ENCODE assay signal across 8 cellular contexts in the genomic region with DNA sequence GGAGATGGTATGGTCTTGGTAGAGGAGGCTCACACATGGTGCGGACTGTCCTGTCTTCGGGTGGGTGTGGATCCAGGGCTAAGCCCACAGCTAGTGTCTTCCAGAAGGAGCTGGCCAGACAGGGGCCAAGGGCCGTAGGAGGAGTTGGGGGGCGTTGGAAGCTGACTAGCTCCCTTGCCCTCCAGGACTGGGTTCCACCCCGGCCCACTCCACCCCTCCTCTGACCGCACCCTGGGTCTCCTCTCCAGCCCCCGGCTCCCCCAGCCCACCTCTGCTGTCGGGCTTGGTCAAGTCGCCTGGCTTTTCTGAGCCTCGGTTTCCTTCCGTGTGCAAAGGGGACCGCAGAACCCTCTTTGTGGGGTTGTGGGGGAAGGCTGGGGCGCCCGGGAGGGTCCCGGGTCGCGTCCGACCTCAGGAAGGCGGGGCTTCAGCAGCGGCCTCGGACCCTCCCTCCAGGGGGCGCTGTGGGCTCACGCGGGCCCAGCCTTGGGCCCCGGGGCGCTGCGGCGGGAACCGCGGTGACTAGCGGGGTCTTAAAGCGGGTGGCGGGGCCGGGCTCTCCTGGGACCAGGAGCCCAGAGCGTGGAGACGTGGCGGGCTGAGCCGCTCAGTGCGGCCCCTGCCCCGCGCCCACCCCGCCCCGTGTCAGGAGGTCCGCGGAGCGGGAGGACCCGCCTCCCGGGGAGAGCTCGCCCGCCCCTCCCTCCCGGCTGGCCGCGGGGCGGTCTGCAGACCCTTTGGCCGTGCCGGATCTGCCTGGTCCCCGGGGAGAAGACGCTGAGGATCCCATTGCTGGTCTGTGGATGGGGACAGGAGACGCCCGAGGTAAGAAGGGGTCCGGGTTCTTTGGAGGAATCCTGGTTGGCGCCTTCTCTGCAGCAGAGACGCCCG. TPM values are rescaled to one million over a fixed set of nuclear protein-coding genes. Genes with fewer than 3 reads are reported as not detected.
DNase-seq lines count a peak whose midpoint lies in the region; ATAC-seq and TF ChIP-seq lines count a peak whose summit lies in the region.

No MANE protein-coding gene starts in this region.

- TF ChIP-seq CTCF in OCI-LY1 (IDR thresholded peaks at IDR 0.05; ENCODE audit: low read length) = peak; percentile 83

- H2AFZ ChIP-seq in OCI-LY1 (ENCODE audit: low read length) = no peak overlapping the region

- H3K27ac Mint-ChIP-seq in activated T-helper 2 cell treated with anti-CD3 and anti-CD28 coated beads, Interferon-gamma antibody, Interleukin-2, Interleukin-4, amounts not matched to agents 10 μg/mL and 5 μg/mL and 100 μg/mL, durations not matched to agents 14 hours and 24 hours and 36 hours = no peak overlapping the region

- no peaks in the 10 kb centered on the region for H3K9me2 ChIP-seq in OCI-LY1 (ENCODE audit: low read depth, low read length)

- H3K9me3 Mint-ChIP-seq in activated T-helper 2 cell treated with anti-CD3 and anti-CD28 coated beads, Interferon-gamma antibody, Interleukin-2, Interleukin-4, amounts not matched to agents 10 μg/mL and 5 μg/mL and 100 μg/mL, durations not matched to agents 14 hours and 24 hours and 36 hours = peaks cover under 1% of the 10 kb centered on the region

- H4K20me1 ChIP-seq in OCI-LY1 (ENCODE audit: insufficient read depth, low read length) = no peaks in the 10 kb centered on the region

- in situ Hi-C loops in G401 (cut with HindIII; ENCODE audit: low sequenced_read_pairs) = no loop called here

- H3K79me2 ChIP-seq in OCI-LY1 (ENCODE audit: insufficient read depth, low read length) = no peaks in the 10 kb centered on the region

- no peaks in the 10 kb centered on the region for H3K9me3 ChIP-seq in OCI-LY1 (ENCODE audit: low read length)

- intact Hi-C loops in activated T-helper 2 cell treated with anti-CD3 and anti-CD28 coated beads, Interferon-gamma antibody, Interleukin-2, Interleukin-4, amounts not matched to agents 10 μg/mL and 5 μg/mL and 100 μg/mL, durations not matched to agents 14 hours and 24 hours and 36 hours (cut with micrococcal nuclease) = loop anchor here (2.0 kb wide), 1 partner anchor 17 kb away; a partner anchor contains a TSS
- intact Hi-C loops in Right ventricle myocardium superior (cut with DNase I) = no loop called here

- H3K4me1 ChIP-seq in OCI-LY1 (ENCODE audit: insufficient read depth, low read length, severe bottlenecking) = peaks cover 40% of the 10 kb centered on the region

- H3K4me3 Mint-ChIP-seq in activated T-helper 2 cell treated with anti-CD3 and anti-CD28 coated beads, Interferon-gamma antibody, Interleukin-2, Interleukin-4, amounts not matched to agents 10 μg/mL and 5 μg/mL and 100 μg/mL, durations not matched to agents 14 hours and 24 hours and 36 hours (ENCODE audit: low read depth) = peak overlapping the region; percentile 34

- H3K4me3 ChIP-seq in OCI-LY1 (ENCODE audit: low read depth, low read length, poor library complexity, severe bottlenecking) (peak overlapping the region; percentile 55), skeletal muscle cell (ENCODE audit: low read depth, low read length) (peak overlapping the region; percentile 5)

- peak overlapping the region; percentile 71 for H3K4me2 ChIP-seq in OCI-LY1 (ENCODE audit: low read length)

- peak overlapping the region; percentile 45 for H3K9ac ChIP-seq in OCI-LY1 (ENCODE audit: low read length)

- no peaks in the 10 kb centered on the region for H3K36me3 Mint-ChIP-seq in activated T-helper 2 cell treated with anti-CD3 and anti-CD28 coated beads, Interferon-gamma antibody, Interleukin-2, Interleukin-4, amounts not matched to agents 10 μg/mL and 5 μg/mL and 100 μg/mL, durations not matched to agents 14 hours and 24 hours and 36 hours (ENCODE audit: low read depth)

- H3K27me3 Mint-ChIP-seq in activated T-helper 2 cell treated with anti-CD3 and anti-CD28 coated beads, Interferon-gamma antibody, Interleukin-2, Interleukin-4, amounts not matched to agents 10 μg/mL and 5 μg/mL and 100 μg/mL, durations not matched to agents 14 hours and 24 hours and 36 hours (ENCODE audit: low read depth) = peaks cover 24% of the 10 kb centered on the region

- peaks cover 2% of the 10 kb centered on the region for H3K4me1 Mint-ChIP-seq in activated T-helper 2 cell treated with anti-CD3 and anti-CD28 coated beads, Interferon-gamma antibody, Interleukin-2, Interleukin-4, amounts not matched to agents 10 μg/mL and 5 μg/mL and 100 μg/mL, durations not matched to agents 14 hours and 24 hours and 36 hours (ENCODE audit: low read depth)

- DNase-seq in NCI-H2196 (lab: John Stamatoyannopoulos, UW; ENCODE audit: unreplicated experiment) (peak; percentile 84), NCI-H2196 treated with DMSO at 0.1 percent for 48 hours (lab: John Stamatoyannopoulos, UW; ENCODE audit: unreplicated experiment) (no peak), Right ventricle myocardium superior (peak; percentile 67), skeletal muscle cell (ENCODE audit: low read depth) (no peak), G401 (ENCODE audit: low spot score) (no peak)
- peak; percentile 57 for DNase-seq in activated T-helper 2 cell treated with anti-CD3 and anti-CD28 coated beads, Interferon-gamma antibody, Interleukin-2, Interleukin-4, amounts not matched to agents 10 μg/mL and 5 μg/mL and 100 μg/mL, durations not matched to agents 14 hours and 24 hours and 36 hours (ENCODE audit: low spot score)

- ATAC-seq in Right ventricle myocardium superior (ENCODE audit: poor library complexity) = peak; percentile 88
- no peak for ATAC-seq in GM21737 (IDR thresholded peaks at IDR 0.05; ENCODE audit: unreplicated experiment)

- no peaks in the 10 kb centered on the region for H3K36me3 ChIP-seq in OCI-LY1 (ENCODE audit: insufficient read depth, low read length)

- no peaks in the 10 kb centered on the region for H3K27me3 ChIP-seq in OCI-LY1 (ENCODE audit: insufficient read depth, low read length)

- no peaks in the 10 kb centered on the region for H3F3A ChIP-seq in OCI-LY1 (ENCODE audit: insufficient read depth, low read length)

- no peak overlapping the region for H3K27ac ChIP-seq in OCI-LY1 (ENCODE audit: low read depth, low read length, poor library complexity, severe bottlenecking)

RNA-seq across cellular contexts. Expression of a gene that starts 5.4 kb away (rescaled TPM):
- total RNA-seq in activated T-helper 2 cell treated with anti-CD3 and anti-CD28 coated beads, Interferon-gamma antibody, Interleukin-2, Interleukin-4, amounts not matched to agents 10 μg/mL and 5 μg/mL and 100 μg/mL, durations not matched to agents 14 hours and 24 hours and 36 hours = not detected in 2 replicates
- not detected for total RNA-seq in Right ventricle myocardium superior
- total RNA-seq in G401 (2014; rRNA removed; shearing (Covaris generic)) = not detected in 2 replicates

RNA-seq across cellular contexts. Expression of a gene that starts 17.8 kb away (rescaled TPM):
- total RNA-seq in activated T-helper 2 cell treated with anti-CD3 and anti-CD28 coated beads, Interferon-gamma antibody, Interleukin-2, Interleukin-4, amounts not matched to agents 10 μg/mL and 5 μg/mL and 100 μg/mL, durations not matched to agents 14 hours and 24 hours and 36 hours = 0.21 and 0.25 TPM in 2 replicates
- total RNA-seq in Right ventricle myocardium superior = not detected
- total RNA-seq in G401 (2014; rRNA removed; shearing (Covaris generic)) = not detected in 2 replicates

RNA-seq across cellular contexts. Expression of a gene that starts 22.1 kb away (rescaled TPM):
- total RNA-seq in activated T-helper 2 cell treated with anti-CD3 and anti-CD28 coated beads, Interferon-gamma antibody, Interleukin-2, Interleukin-4, amounts not matched to agents 10 μg/mL and 5 μg/mL and 100 μg/mL, durations not matched to agents 14 hours and 24 hours and 36 hours = 0.32 and 0.41 TPM in 2 replicates
- total RNA-seq in Right ventricle myocardium superior = 0.75 TPM
- 4.2 and 5.0 TPM in 2 replicates for total RNA-seq in G401 (2014; rRNA removed; shearing (Covaris generic))

RNA-seq across cellular contexts. Expression of a gene that starts 22.7 kb away (rescaled TPM):
- 42.0 and 43.3 TPM in 2 replicates for total RNA-seq in activated T-helper 2 cell treated with anti-CD3 and anti-CD28 coated beads, Interferon-gamma antibody, Interleukin-2, Interleukin-4, amounts not matched to agents 10 μg/mL and 5 μg/mL and 100 μg/mL, durations not matched to agents 14 hours and 24 hours and 36 hours
- total RNA-seq in Right ventricle myocardium superior = 6.7 TPM
- 32.9 and 33.4 TPM in 2 replicates for total RNA-seq in G401 (2014; rRNA removed; shearing (Covaris generic))

RNA-seq across cellular contexts. Expression of a gene that starts 39.0 kb away (rescaled TPM):
- total RNA-seq in activated T-helper 2 cell treated with anti-CD3 and anti-CD28 coated beads, Interferon-gamma antibody, Interleukin-2, Interleukin-4, amounts not matched to agents 10 μg/mL and 5 μg/mL and 100 μg/mL, durations not matched to agents 14 hours and 24 hours and 36 hours = 49.0 and 49.9 TPM in 2 replicates
- total RNA-seq in Right ventricle myocardium superior = 34.6 TPM
- total RNA-seq in G401 (2014; rRNA removed; shearing (Covaris generic)) = 29.2 and 44.0 TPM in 2 replicates

Comparison
In these comparisons a context has a peak if more than half of its experiments do, and no peak if none do; other contexts are left out.
1. DNase-seq: peak in NCI-H2196 (single experiment), activated T-helper 2 cell treated with anti-CD3 and anti-CD28 coated beads, Interferon-gamma antibody, Interleukin-2, Interleukin-4, amounts not matched to agents 10 μg/mL and 5 μg/mL and 100 μg/mL, durations not matched to agents 14 hours and 24 hours and 36 hours (single experiment) and Right ventricle myocardium superior (single experiment); none in NCI-H2196 treated with DMSO at 0.1 percent for 48 hours (single experiment), skeletal muscle cell (single experiment) and G401 (single experiment).